Comparison of ENCODE assay signal across 11 cellular contexts in the genomic region with DNA sequence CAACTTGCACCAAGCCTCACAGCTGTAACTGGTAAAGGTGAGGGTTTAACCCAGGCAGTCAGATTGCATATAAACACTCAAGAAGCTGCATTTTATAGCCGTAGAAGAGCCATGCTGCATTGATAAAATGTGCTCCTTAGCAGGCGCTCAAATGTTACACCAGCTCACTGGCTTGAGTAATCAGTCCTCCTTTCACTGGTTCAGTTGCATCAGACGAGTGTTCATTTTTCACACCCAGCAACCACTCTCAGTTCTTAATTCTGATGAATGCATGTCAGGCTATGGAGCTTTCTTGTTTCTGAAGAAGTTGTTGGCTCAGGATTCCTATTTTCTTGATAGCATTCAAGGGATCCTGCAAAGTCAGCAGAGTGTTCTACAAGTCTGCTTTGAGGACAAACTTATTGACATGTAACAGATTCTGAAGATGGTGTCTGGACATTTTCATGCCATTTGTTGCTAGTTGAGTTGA.
"Had no signal": no experiment of that assay in that cellular context is flagged by ENCODE, and none has a peak within 500 bp of the region (broad histone marks: within the 10 kb centered on the region; RNA-seq: fewer than 3 reads in every experiment).

No MANE protein-coding gene starts in this region.

- H3K4me1 ChIP-seq: left ventricle myocardium inferior, testis had no signal

- H3K4me1 Mint-ChIP-seq: activated naive CD4-positive, alpha-beta T cell treated with anti-CD3 and anti-CD28 coated beads, Interleukin-2, amount 50 U/mL, for 24 hours had no signal

- H3K36me3 ChIP-seq: left ventricle myocardium inferior had no signal

- H3K27ac ChIP-seq: left ventricle myocardium inferior, testis had no signal

- H3K4me3 ChIP-seq: left ventricle myocardium inferior, testis had no signal

- H3K9me3 ChIP-seq: left ventricle myocardium inferior, testis had no signal

- FAIRE-seq: frontal cortex, kidney had no signal

- H3K9me3 Mint-ChIP-seq: activated naive CD4-positive, alpha-beta T cell treated with anti-CD3 and anti-CD28 coated beads, Interleukin-2, amount 50 U/mL, for 24 hours; stimulated activated naive CD8-positive, alpha-beta T cell treated with anti-CD3 and anti-CD28 coated beads, Interleukin-15, Interleukin-2, amounts not matched to agents 100 ng/mL and 50 ng/mL, for 24 hours had no signal

- H3K27me3 ChIP-seq: testis had no signal

- H3K4me3 Mint-ChIP-seq: activated naive CD4-positive, alpha-beta T cell treated with anti-CD3 and anti-CD28 coated beads, Interleukin-2, amount 50 U/mL, for 24 hours; stimulated activated naive CD8-positive, alpha-beta T cell treated with anti-CD3 and anti-CD28 coated beads, Interleukin-15, Interleukin-2, amounts not matched to agents 100 ng/mL and 50 ng/mL, for 24 hours had no signal

- H3K36me3 Mint-ChIP-seq: activated naive CD4-positive, alpha-beta T cell treated with anti-CD3 and anti-CD28 coated beads, Interleukin-2, amount 50 U/mL, for 24 hours had no signal

- H3K27me3 Mint-ChIP-seq: activated naive CD4-positive, alpha-beta T cell treated with anti-CD3 and anti-CD28 coated beads, Interleukin-2, amount 50 U/mL, for 24 hours; stimulated activated naive CD8-positive, alpha-beta T cell treated with anti-CD3 and anti-CD28 coated beads, Interleukin-15, Interleukin-2, amounts not matched to agents 100 ng/mL and 50 ng/mL, for 24 hours had no signal

- DNase-seq: activated CD4-positive, alpha-beta T cell treated with anti-CD3 and anti-CD28 coated beads, Interleukin-2, amount 50 U/mL, for 1 hour; activated effector memory CD4-positive, alpha-beta T cell treated with Interleukin-2 at 50 U/mL for 16 hours; kidney; left ventricle myocardium inferior; mesenchymal stem cell; stimulated activated CD4-positive, alpha-beta T cell treated with anti-CD3 and anti-CD28 coated beads, Interleukin-2, amount 100 ng/mL, for 48 hours; T-helper 2 cell; testis had no signal
